In the genomic region with DNA sequence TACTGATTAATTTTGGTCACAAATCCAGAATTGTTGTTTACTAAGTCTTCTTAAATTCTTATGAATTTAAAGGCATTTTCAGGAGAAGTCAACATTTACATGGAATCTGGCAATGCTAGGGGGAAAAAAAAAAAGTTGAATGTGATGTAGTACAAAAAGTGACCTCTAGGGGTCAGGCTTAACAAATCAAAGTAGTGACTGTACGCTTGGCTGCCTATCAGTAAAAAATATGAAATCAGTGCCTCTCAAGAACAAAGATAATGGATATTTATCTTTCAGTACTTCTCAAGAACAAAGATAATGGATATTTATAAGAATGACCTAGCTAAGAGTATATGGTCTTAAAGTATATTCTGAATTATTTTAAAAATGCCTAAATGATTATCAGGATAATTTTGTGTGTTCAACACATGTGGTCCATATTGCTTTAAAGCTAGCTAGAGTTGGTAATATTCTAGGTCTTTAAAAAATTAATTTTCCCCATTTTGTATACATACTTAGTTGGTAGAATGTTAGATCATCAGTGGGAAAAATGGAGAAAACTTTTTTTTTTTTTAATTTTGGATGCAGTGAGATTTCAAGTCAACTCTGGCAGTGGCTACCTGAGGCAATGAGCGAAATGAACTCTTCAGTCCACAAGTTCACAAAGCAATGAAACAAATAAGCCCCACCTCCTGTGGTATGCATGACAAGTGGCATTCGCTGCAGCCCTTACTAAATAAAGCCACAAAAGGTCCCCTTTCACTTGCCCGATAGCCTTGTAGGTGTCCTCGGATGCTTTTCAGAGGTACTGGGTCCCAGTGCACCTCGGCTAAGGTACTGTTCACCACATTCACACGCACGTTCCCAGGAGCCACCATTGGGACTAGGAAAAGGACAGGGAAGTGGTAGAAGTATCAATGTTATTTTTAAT, we compare ENCODE assay signal across 9 cellular contexts. TPM values are rescaled to one million over a fixed set of nuclear protein-coding genes. Genes with fewer than 3 reads are reported as not detected.
DNase-seq lines count a peak whose midpoint lies in the region; ATAC-seq and TF ChIP-seq lines count a peak whose summit lies in the region.
"Had no signal": no experiment of that assay in that cellular context is flagged by ENCODE, and none has a peak within 500 bp of the region (broad histone marks: within the 10 kb centered on the region; RNA-seq: fewer than 3 reads in every experiment).

No MANE protein-coding gene starts in this region.

- no peak overlapping the region for H3K4me3 Mint-ChIP-seq in CD8-positive, alpha-beta T cell
- H3K4me3 Mint-ChIP-seq in activated T-helper 1 cell treated with anti-CD3 and anti-CD28 coated beads, Interleukin-12 subunit alpha, Interleukin-12 subunit beta, Interleukin-2, Interleukin-4 antibody, amounts not matched to agents 30 ng/mL and 10 ng/mL and 1 ng/mL, durations not matched to agents 14 hours and 24 hours and 36 hours, result no peak overlapping the region

- no peak overlapping the region for H3K4me3 ChIP-seq in CD8-positive, alpha-beta T cell (ENCODE audit: low read depth, low read length)
- H3K4me3 ChIP-seq in heart left ventricle (no peak overlapping the region), retinal pigment epithelial cell (ENCODE audit: low read length) (no peak overlapping the region)

- no peak overlapping the region for H3K27ac Mint-ChIP-seq in CD8-positive, alpha-beta T cell
- H3K27ac Mint-ChIP-seq in activated T-helper 1 cell treated with anti-CD3 and anti-CD28 coated beads, Interleukin-12 subunit alpha, Interleukin-12 subunit beta, Interleukin-2, Interleukin-4 antibody, amounts not matched to agents 30 ng/mL and 10 ng/mL and 1 ng/mL, durations not matched to agents 14 hours and 24 hours and 36 hours, result no peak overlapping the region
- H3K27ac Mint-ChIP-seq: IgD-negative memory B cell had no signal

- H3K4me1 ChIP-seq in CD8-positive, alpha-beta T cell (ENCODE audit: insufficient read depth, low read length), result no peaks in the 10 kb centered on the region
- H3K4me1 ChIP-seq in heart left ventricle, result no peaks in the 10 kb centered on the region

- 39 to 51% (median 46%) methylated on average over 8 of the region's 8 CpGs for whole genome bisulfite sequencing in heart left ventricle, 4 donors

- no peaks in the 10 kb centered on the region for H3K27me3 ChIP-seq in CD8-positive, alpha-beta T cell (ENCODE audit: insufficient read depth, low read length)
- H3K27me3 ChIP-seq in heart left ventricle, result peaks cover 0 to 2% (median 0%) of the 10 kb centered on the region in 9 donors

- no peaks in the 10 kb centered on the region for H3K4me1 Mint-ChIP-seq in CD8-positive, alpha-beta T cell (ENCODE audit: low read depth)
- H3K4me1 Mint-ChIP-seq in activated T-helper 1 cell treated with anti-CD3 and anti-CD28 coated beads, Interleukin-12 subunit alpha, Interleukin-12 subunit beta, Interleukin-2, Interleukin-4 antibody, amounts not matched to agents 30 ng/mL and 10 ng/mL and 1 ng/mL, durations not matched to agents 14 hours and 24 hours and 36 hours (ENCODE audit: low read depth), result no peaks in the 10 kb centered on the region
- H3K4me1 Mint-ChIP-seq: IgD-negative memory B cell had no signal

- peak; percentile 59 for ATAC-seq in CD8-positive, alpha-beta T cell
- peak; percentile 65 for ATAC-seq in GM21723 (IDR thresholded peaks at IDR 0.05; ENCODE audit: unreplicated experiment)
- peak in 3 of 4 donors; percentile 20 to 45 (median 24) for ATAC-seq in heart left ventricle
- ATAC-seq in GM19324 (IDR thresholded peaks at IDR 0.05; ENCODE audit: low FRiP score, unreplicated experiment), result no peak

- H3K9me3 ChIP-seq in CD8-positive, alpha-beta T cell (ENCODE audit: low read length), result no peaks in the 10 kb centered on the region
- no peaks in the 10 kb centered on the region for H3K9me3 ChIP-seq in heart left ventricle

- TF ChIP-seq POLR2A in heart left ventricle (IDR thresholded peaks at IDR 0.05), result no peak

- H3K9me3 Mint-ChIP-seq in CD8-positive, alpha-beta T cell, result no peaks in the 10 kb centered on the region
- no peaks in the 10 kb centered on the region for H3K9me3 Mint-ChIP-seq in activated T-helper 1 cell treated with anti-CD3 and anti-CD28 coated beads, Interleukin-12 subunit alpha, Interleukin-12 subunit beta, Interleukin-2, Interleukin-4 antibody, amounts not matched to agents 30 ng/mL and 10 ng/mL and 1 ng/mL, durations not matched to agents 14 hours and 24 hours and 36 hours
- H3K9me3 Mint-ChIP-seq: IgD-negative memory B cell had no signal

- POLR2A ChIA-PET in CD8-positive, alpha-beta T cell (lab: Charles Lee), result no interaction called here

- no peaks in the 10 kb centered on the region for H3K27me3 Mint-ChIP-seq in CD8-positive, alpha-beta T cell (ENCODE audit: low read depth)
- H3K27me3 Mint-ChIP-seq in activated T-helper 1 cell treated with anti-CD3 and anti-CD28 coated beads, Interleukin-12 subunit alpha, Interleukin-12 subunit beta, Interleukin-2, Interleukin-4 antibody, amounts not matched to agents 30 ng/mL and 10 ng/mL and 1 ng/mL, durations not matched to agents 14 hours and 24 hours and 36 hours (ENCODE audit: insufficient read depth), result peaks cover 7% of the 10 kb centered on the region

- H3K36me3 Mint-ChIP-seq in CD8-positive, alpha-beta T cell, result peaks cover 36% of the 10 kb centered on the region
- no peaks in the 10 kb centered on the region for H3K36me3 Mint-ChIP-seq in activated T-helper 1 cell treated with anti-CD3 and anti-CD28 coated beads, Interleukin-12 subunit alpha, Interleukin-12 subunit beta, Interleukin-2, Interleukin-4 antibody, amounts not matched to agents 30 ng/mL and 10 ng/mL and 1 ng/mL, durations not matched to agents 14 hours and 24 hours and 36 hours (ENCODE audit: low read depth)
- H3K36me3 Mint-ChIP-seq: IgD-negative memory B cell had no signal

- H3K36me3 ChIP-seq in CD8-positive, alpha-beta T cell (ENCODE audit: insufficient read depth, low read length), result no peaks in the 10 kb centered on the region
- no peaks in the 10 kb centered on the region for H3K36me3 ChIP-seq in heart left ventricle

- intact Hi-C loops in CD8-positive, alpha-beta T cell (cut with DNase I, micrococcal nuclease), result loop anchor here (1.0 to 10.0 kb wide), 4 partner anchors 271 to 433 kb away; no protein-coding TSS in a partner anchor
- intact Hi-C loops in heart left ventricle (cut with DNase I), result loop anchor here in 9 of 10 donors (2.0 to 10.0 kb wide), 8 partner anchors 273 to 321 kb away; a partner anchor contains a TSS
- intact Hi-C loops in activated T-helper 1 cell treated with anti-CD3 and anti-CD28 coated beads, Interleukin-12 subunit alpha, Interleukin-12 subunit beta, Interleukin-2, Interleukin-4 antibody, amounts not matched to agents 30 ng/mL and 10 ng/mL and 1 ng/mL, durations not matched to agents 14 hours and 24 hours and 36 hours (cut with micrococcal nuclease), result loop anchor here (1.0 to 2.0 kb wide), 2 partner anchors 316 to 387 kb away; a partner anchor contains a TSS

- CTCF ChIA-PET in CD8-positive, alpha-beta T cell (lab: Charles Lee), result interaction anchor here (0.7 to 1.7 kb wide), 9 partner anchors 8 to 1312 kb away, joined by 3 to 12 read pairs (median 3); no protein-coding TSS in a partner anchor

- no peak for DNase-seq in CD8-positive, alpha-beta T cell
- DNase-seq in NCI-H187 (lab: John Stamatoyannopoulos, UW) (peak; percentile 14 to 78), heart left ventricle (no peak), retinal pigment epithelial cell (ENCODE audit: low read depth) (no peak)
- no peak for DNase-seq in activated T-helper 1 cell treated with anti-CD3 and anti-CD28 coated beads, Interleukin-12 subunit alpha, Interleukin-12 subunit beta, Interleukin-2, Interleukin-4 antibody, amounts not matched to agents 30 ng/mL and 10 ng/mL and 1 ng/mL, durations not matched to agents 14 hours and 24 hours and 36 hours (ENCODE audit: low spot score)

- TF ChIP-seq CTCF in CD8-positive, alpha-beta T cell (IDR thresholded peaks at IDR 0.05), result peak; percentile 94
- peak; percentile 81 for TF ChIP-seq CTCF in VCaP (conservative IDR thresholded peaks at IDR 0.05)
- peak; percentile 68 to 89 (median 82) for TF ChIP-seq CTCF in heart left ventricle (IDR thresholded peaks at IDR 0.05)
- peak; percentile 59 for TF ChIP-seq CTCF in retinal pigment epithelial cell (conservative IDR thresholded peaks at IDR 0.05; ENCODE audit: low read depth, low read length)

- H3K27ac ChIP-seq in CD8-positive, alpha-beta T cell (ENCODE audit: low read depth, low read length), result no peak overlapping the region
- H3K27ac ChIP-seq in VCaP, result no peak overlapping the region
- no peak overlapping the region for H3K27ac ChIP-seq in heart left ventricle

RNA-seq across cellular contexts. Expression of a gene that starts 51.2 kb away (rescaled TPM):
- total RNA-seq in CD8-positive, alpha-beta T cell, result under 1 TPM; 0.11 to 0.46 TPM
- total RNA-seq in heart left ventricle, result under 1 TPM in 5 of 9 donors, not detected in 4; 0.20 to 0.31 (median 0.26) TPM
- polyA plus RNA-seq in heart left ventricle, result under 1 TPM; 0.19 to 0.29 TPM
- not detected in 2 replicates for total RNA-seq in activated T-helper 1 cell treated with anti-CD3 and anti-CD28 coated beads, Interleukin-12 subunit alpha, Interleukin-12 subunit beta, Interleukin-2, Interleukin-4 antibody, amounts not matched to agents 30 ng/mL and 10 ng/mL and 1 ng/mL, durations not matched to agents 14 hours and 24 hours and 36 hours
- polyA plus RNA-seq: IgD-negative memory B cell had no signal

Comparison
In these comparisons a context has a peak if more than half of its experiments do, and no peak if none do; other contexts are left out.
1. DNase-seq: peak in NCI-H187 (2 of 2); none in CD8-positive, alpha-beta T cell (0 of 7), heart left ventricle (0 of 5), retinal pigment epithelial cell (single experiment) and activated T-helper 1 cell treated with anti-CD3 and anti-CD28 coated beads, Interleukin-12 subunit alpha, Interleukin-12 subunit beta, Interleukin-2, Interleukin-4 antibody, amounts not matched to agents 30 ng/mL and 10 ng/mL and 1 ng/mL, durations not matched to agents 14 hours and 24 hours and 36 hours (single experiment).
2. Peak in every context shown above with its lines, with median percentiles within 50 percentile points of each other: CTCF ChIP-seq.